ENCODE assay signal across 6 cellular contexts in genomic region chr19:43005841-43006240, GRCh38. TPM values are rescaled to one million over a fixed set of nuclear protein-coding genes. Genes with fewer than 3 reads are reported as not detected.
"Had no signal": no experiment of that assay in that cellular context is flagged by ENCODE, and none has a peak within 500 bp of the region (broad histone marks: within the 10 kb centered on the region; RNA-seq: fewer than 3 reads in every experiment).

No MANE protein-coding gene starts in this region.

RNA-seq across cellular contexts. Expression of gene PSG11, which starts 20.4 kb away (rescaled TPM):
- total RNA-seq: GM23248, GM23338, H1, H4, H7, H9 had no signal
- polyA plus RNA-seq: GM23338, H1 had no signal
